In the genomic region with DNA sequence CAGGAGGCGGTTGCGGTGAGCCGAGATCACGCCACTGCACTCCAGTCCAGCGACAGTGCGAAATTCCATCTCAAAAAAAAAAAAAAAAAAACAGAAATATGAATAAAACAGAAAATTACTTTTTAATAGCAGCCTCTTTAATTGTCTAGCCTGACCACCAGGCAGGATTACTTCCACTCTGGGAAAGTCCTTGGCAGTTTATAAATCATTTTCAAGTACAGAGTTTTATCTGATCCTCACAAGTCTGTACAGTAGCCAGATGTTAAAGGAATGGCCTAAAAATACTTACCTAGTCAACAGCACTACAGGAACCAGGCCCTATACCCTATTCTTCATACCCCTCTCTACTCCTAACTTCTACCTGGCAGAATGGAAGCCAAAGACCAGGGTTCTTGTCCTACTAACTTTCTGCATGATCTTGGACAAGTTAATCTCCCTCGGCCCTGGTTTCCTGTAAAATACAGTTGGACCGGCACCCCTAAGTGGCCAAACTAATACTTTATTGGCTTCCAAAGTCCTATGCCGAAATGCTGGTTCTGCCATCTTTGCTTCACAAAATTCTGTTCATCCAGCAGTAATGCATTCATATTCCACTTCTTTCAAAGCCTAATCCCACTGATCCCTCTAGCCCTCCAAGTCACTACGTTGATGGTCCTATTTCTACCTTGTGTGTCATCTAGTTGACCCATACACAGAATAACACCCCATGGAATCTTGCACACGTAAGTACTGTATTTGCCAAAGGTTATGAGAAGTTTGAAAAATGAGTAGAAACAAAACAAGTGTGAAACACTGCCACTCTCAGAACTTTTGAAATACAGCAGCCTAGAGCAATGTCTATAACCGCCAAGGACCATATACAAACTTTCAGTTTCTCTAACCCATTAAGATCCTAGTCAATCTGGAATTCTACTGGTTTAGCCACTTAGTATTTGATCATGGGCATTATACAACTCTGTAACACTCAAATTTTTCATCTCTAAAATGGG, we compare ENCODE assay signal across 1 cellular context.
TF ChIP-seq lines count a peak whose summit lies in the region.

No MANE protein-coding gene starts in this region.

TF ChIP-seq in H1, 55 proteins besides CTCF, POLR2A, EP300 and RAD21:
- TF ChIP-seq ZNF274 (IDR thresholded peaks at IDR 0.05; ENCODE audit: borderline replicate concordance, extremely low read depth, low read length) (no peak), POLR2AphosphoS5 (IDR thresholded peaks at IDR 0.05; ENCODE audit: low read depth, low read length) (no peak), BCL11A (IDR thresholded peaks at IDR 0.05; ENCODE audit: low read depth in 2 of 2, low read length in 2 of 2) (no peak), CBX5 (IDR thresholded peaks at IDR 0.05; ENCODE audit: low read depth, low read length) (no peak), TAF1 (IDR thresholded peaks at IDR 0.05; ENCODE audit: low read depth, low read length) (no peak), BACH1 (IDR thresholded peaks at IDR 0.05; ENCODE audit: low read length) (no peak)
- TF ChIP-seq, protein P1, sequence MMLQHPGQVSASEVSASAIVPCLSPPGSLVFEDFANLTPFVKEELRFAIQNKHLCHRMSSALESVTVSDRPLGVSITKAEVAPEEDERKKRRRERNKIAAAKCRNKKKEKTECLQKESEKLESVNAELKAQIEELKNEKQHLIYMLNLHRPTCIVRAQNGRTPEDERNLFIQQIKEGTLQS (IDR thresholded peaks at IDR 0.05; ENCODE audit: insufficient read depth, low read depth, low read length) = no peak
